In the genomic region with DNA sequence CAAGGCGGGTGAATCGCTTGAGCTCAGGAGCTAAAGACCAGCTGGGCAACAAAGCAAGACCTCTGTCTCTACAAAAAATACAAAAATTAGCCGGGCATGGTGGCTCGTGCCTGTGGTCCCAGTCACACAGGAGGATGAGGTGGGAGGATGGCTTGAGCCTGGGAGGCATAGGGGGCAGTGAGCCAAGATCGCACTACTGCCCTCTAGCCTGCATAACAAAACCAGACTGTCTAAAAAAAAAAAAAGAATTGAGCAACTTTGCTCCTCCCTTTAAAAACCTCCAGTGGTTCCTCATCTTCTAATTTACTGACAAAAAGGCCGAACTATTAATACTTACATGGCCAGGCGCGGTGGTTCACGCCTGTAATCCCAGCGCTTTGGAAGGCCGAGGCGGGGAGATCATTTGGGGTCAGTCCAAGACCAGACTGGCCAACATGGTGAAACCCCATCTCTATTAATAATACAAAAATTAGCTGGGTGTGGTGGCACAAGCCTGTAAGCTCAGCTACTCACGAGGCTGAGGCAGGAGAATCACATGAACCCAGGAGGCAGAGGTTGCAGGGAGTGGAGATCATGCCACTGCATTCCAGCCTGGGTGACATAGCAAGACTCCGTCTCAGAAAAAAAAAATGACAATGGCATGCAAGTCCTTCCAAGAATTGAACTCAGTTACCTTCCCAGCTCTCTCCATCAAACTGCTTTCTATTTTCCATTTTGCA, we compare ENCODE assay signal across 9 cellular contexts. TPM values are rescaled to one million over a fixed set of nuclear protein-coding genes. Genes with fewer than 3 reads are reported as not detected.
A peak's percentile ranks its signal among the peaks of the same experiment; 100 is the strongest.
DNase-seq lines count a peak whose midpoint lies in the region; ATAC-seq, FAIRE-seq and TF ChIP-seq lines count a peak whose summit lies in the region.
"Had no signal": no experiment of that assay in that cellular context is flagged by ENCODE, and none has a peak within 500 bp of the region (broad histone marks: within the 10 kb centered on the region; RNA-seq: fewer than 3 reads in every experiment).

No MANE protein-coding gene starts in this region.

- H3K27me3 ChIP-seq in HepG2 (ENCODE audit: control insufficient read depth in 1 of 2, insufficient read depth in 2 of 2, low read length in 2 of 2), result no peaks in the 10 kb centered on the region; a peak in 1 of 5 replicates

- in situ Hi-C loops in HepG2 (cut with HindIII; ENCODE audit: extremely low pct_ligation_motif_present, low pct_unique_long_range_greater_than_20kb), result no loop called here

- TF ChIP-seq CTCF in MCF 10A (IDR thresholded peaks at IDR 0.05; ENCODE audit: unreplicated experiment) (peak; percentile 74), HepG2 (CRISPR knock-in tag; IDR thresholded peaks at IDR 0.05) (peak; percentile 55)

- H3K4me3 ChIP-seq in HepG2 (replicated peaks in 1 of 3; ENCODE audit: insufficient read depth in 1 of 3, low read depth in 2 of 3, low read length in 3 of 3), result no peak overlapping the region

- no peak overlapping the region for H3K27ac ChIP-seq in HepG2 (ENCODE audit: extremely low read length, insufficient read depth, low read length)

- intact Hi-C loops in MCF 10A (cut with micrococcal nuclease), result no loop called here
- intact Hi-C loops in HepG2 (cut with micrococcal nuclease; ENCODE audit: unreplicated experiment), result no loop called here
- intact Hi-C loops in activated CD4-positive, alpha-beta T cell treated with anti-CD3 and anti-CD28 coated beads for 36 hours (cut with DNase I, micrococcal nuclease), result loop anchor here in 1 of 2 experiments (10.0 kb wide), 1 partner anchor 563 kb away; no protein-coding TSS in a partner anchor

- peaks cover 7 to 19% of the 10 kb centered on the region in 2 experiments for H3K36me3 ChIP-seq in HepG2 (replicated peaks in 1 of 2; ENCODE audit: control insufficient read depth in 1 of 2, insufficient read depth in 2 of 2, low read length in 2 of 2)

- H3K9ac ChIP-seq in HepG2 (ENCODE audit: insufficient read depth, low read depth, low read length), result no peak overlapping the region

- POLR2A ChIA-PET in MCF 10A (lab: Yijun Ruan, JAX) (interaction anchor here (0.6 to 7.0 kb wide), 16 partner anchors 9 to 759 kb away, joined by 3 to 67 read pairs (median 3); a partner anchor contains a TSS), HepG2 (lab: Yijun Ruan, JAX) (no interaction called here)
- POLR2A ChIA-PET in activated CD4-positive, alpha-beta T cell treated with anti-CD3 and anti-CD28 coated beads for 36 hours (lab: Charles Lee), result interaction anchor here (0.6 kb wide), 1 partner anchor 99 kb away, joined by 7 read pairs; no protein-coding TSS in a partner anchor
- POLR2A ChIA-PET in activated CD4-positive, alpha-beta T cell treated with anti-CD3 and anti-CD28 coated beads, Interleukin-2, amount 10 ng/mL, durations not matched to agents 7 days and 5 days (lab: Charles Lee), result interaction anchor here (0.7 kb wide), 1 partner anchor 15 kb away, joined by 3 read pairs; no protein-coding TSS in a partner anchor

- H3K9me3 Mint-ChIP-seq in MCF 10A (ENCODE audit: unreplicated experiment), result no peaks in the 10 kb centered on the region
- H3K9me3 Mint-ChIP-seq in activated CD4-positive, alpha-beta T cell treated with anti-CD3 and anti-CD28 coated beads for 36 hours (ENCODE audit: low read depth), result no peaks in the 10 kb centered on the region
- H3K9me3 Mint-ChIP-seq in activated CD4-positive, alpha-beta T cell treated with anti-CD3 and anti-CD28 coated beads, Interleukin-2, amount 10 ng/mL, durations not matched to agents 7 days and 5 days, result peaks cover 2% of the 10 kb centered on the region

- H3K4me1 ChIP-seq in HepG2 (ENCODE audit: insufficient read depth, low read length), result peaks cover 44% of the 10 kb centered on the region

- no peak for TF ChIP-seq RAD21 in HepG2 (CRISPR knock-in tag; IDR thresholded peaks at IDR 0.05)

- H3K4me2 ChIP-seq in HepG2 (ENCODE audit: low read depth, low read length), result peak overlapping the region; percentile 42

- peak overlapping the region; percentile 55 for H3K27ac Mint-ChIP-seq in MCF 10A (ENCODE audit: low read depth, unreplicated experiment)
- H3K27ac Mint-ChIP-seq in activated CD4-positive, alpha-beta T cell treated with anti-CD3 and anti-CD28 coated beads for 36 hours, result no peak overlapping the region
- no peak overlapping the region for H3K27ac Mint-ChIP-seq in activated CD4-positive, alpha-beta T cell treated with anti-CD3 and anti-CD28 coated beads, Interleukin-2, amount 10 ng/mL, durations not matched to agents 7 days and 5 days

- no peak overlapping the region for H2AFZ ChIP-seq in HepG2 (ENCODE audit: low read length)

- no peaks in the 10 kb centered on the region for H3K9me3 ChIP-seq in HepG2 (ENCODE audit: low read length)

- no TSS peak for BruUV-seq in MCF 10A (replicated peaks; lab: Mats Ljungman, UMichigan)
- BruUV-seq in HepG2 (replicated peaks; lab: Mats Ljungman, UMichigan), result no TSS peak

- no peak for TF ChIP-seq EP300 in HepG2 (IDR thresholded peaks at IDR 0.05; ENCODE audit: low read depth in 2 of 2, low read length in 2 of 2)
- no peak for TF ChIP-seq EP300 in HepG2 (CRISPR knock-in tag; IDR thresholded peaks at IDR 0.05; ENCODE audit: borderline replicate concordance)

- no peak for TF ChIP-seq POLR2A in HepG2 (IDR thresholded peaks at IDR 0.05; ENCODE audit: insufficient read depth in 1 of 2, low read depth in 2 of 2, low read length in 2 of 2)

- CTCF ChIA-PET in MCF 10A (lab: Yijun Ruan, JAX), result interaction anchor here (0.6 to 10.0 kb wide), 43 partner anchors 8 to 1817 kb away, joined by 3 to 153 read pairs (median 4); a partner anchor contains a TSS
- CTCF ChIA-PET in HepG2 (lab: Yijun Ruan, JAX; ENCODE audit: low intra/inter-chr PET ratio, low total read pairs), result interaction anchor here (0.7 to 1.5 kb wide), 3 partner anchors 15 to 190 kb away, joined by 3 to 4 read pairs (median 3); no protein-coding TSS in a partner anchor
- CTCF ChIA-PET in activated CD4-positive, alpha-beta T cell treated with anti-CD3 and anti-CD28 coated beads for 36 hours (lab: Charles Lee), result interaction anchor here (0.6 to 1.1 kb wide), 4 partner anchors 9 to 57 kb away, joined by 4 to 5 read pairs (median 4); no protein-coding TSS in a partner anchor
- CTCF ChIA-PET in activated CD4-positive, alpha-beta T cell treated with anti-CD3 and anti-CD28 coated beads, Interleukin-2, amount 10 ng/mL, durations not matched to agents 7 days and 5 days (lab: Charles Lee), result interaction anchor here (0.7 to 1.6 kb wide), 4 partner anchors 12 to 58 kb away, joined by 3 to 9 read pairs (median 3); no protein-coding TSS in a partner anchor

- peaks cover 55% of the 10 kb centered on the region for H3K4me1 Mint-ChIP-seq in MCF 10A (ENCODE audit: insufficient read depth, unreplicated experiment)
- H3K4me1 Mint-ChIP-seq in activated CD4-positive, alpha-beta T cell treated with anti-CD3 and anti-CD28 coated beads for 36 hours, result peaks cover 59% of the 10 kb centered on the region
- H3K4me1 Mint-ChIP-seq in activated CD4-positive, alpha-beta T cell treated with anti-CD3 and anti-CD28 coated beads, Interleukin-2, amount 10 ng/mL, durations not matched to agents 7 days and 5 days, result peaks cover 44% of the 10 kb centered on the region

- H3K36me3 Mint-ChIP-seq in MCF 10A (ENCODE audit: insufficient read depth, unreplicated experiment), result peaks cover 26% of the 10 kb centered on the region
- peaks cover 26% of the 10 kb centered on the region for H3K36me3 Mint-ChIP-seq in activated CD4-positive, alpha-beta T cell treated with anti-CD3 and anti-CD28 coated beads for 36 hours (ENCODE audit: low read depth)
- H3K36me3 Mint-ChIP-seq in activated CD4-positive, alpha-beta T cell treated with anti-CD3 and anti-CD28 coated beads, Interleukin-2, amount 10 ng/mL, durations not matched to agents 7 days and 5 days (ENCODE audit: low read depth), result peaks cover 31% of the 10 kb centered on the region

- peak; percentile 50 for DNase-seq in GM03348 (ENCODE audit: low spot score)
- peak; percentile 39 for DNase-seq in NCI-H2227 (lab: John Stamatoyannopoulos, UW; ENCODE audit: unreplicated experiment)
- DNase-seq in MCF 10A (ENCODE audit: unreplicated experiment), result peak; percentile 91
- peak; percentile 37 for DNase-seq in HepG2 (ENCODE audit: low spot score)
- DNase-seq in activated CD4-positive, alpha-beta T cell treated with anti-CD3 and anti-CD28 coated beads for 36 hours, result no peak
- DNase-seq in activated CD4-positive, alpha-beta T cell treated with anti-CD3 and anti-CD28 coated beads, Interleukin-2, amount 10 ng/mL, durations not matched to agents 7 days and 5 days, result no peak

- ATAC-seq in HepG2 (peak; percentile 30; the same call in 2 of the 3 replicates), HG03095 (IDR thresholded peaks at IDR 0.05; ENCODE audit: unreplicated experiment) (no peak), GM21528 (IDR thresholded peaks at IDR 0.05; ENCODE audit: low FRiP score, unreplicated experiment) (no peak)
- no peak for ATAC-seq in activated CD4-positive, alpha-beta T cell treated with anti-CD3 and anti-CD28 coated beads for 36 hours

- peaks cover 87% of the 10 kb centered on the region for H3K79me2 ChIP-seq in HepG2 (ENCODE audit: insufficient read depth, low read length)

- 73% methylated on average over 14 of the region's 14 CpGs for WGBS in HepG2 (ENCODE audit: low lambda C conversion rate)

- H4K20me1 ChIP-seq in HepG2 (ENCODE audit: insufficient read depth, low read length), result peaks cover 52% of the 10 kb centered on the region

- H3K4me3 Mint-ChIP-seq in MCF 10A (ENCODE audit: unreplicated experiment), result peak overlapping the region; percentile 9
- H3K4me3 Mint-ChIP-seq in activated CD4-positive, alpha-beta T cell treated with anti-CD3 and anti-CD28 coated beads for 36 hours, result no peak overlapping the region
- H3K4me3 Mint-ChIP-seq in activated CD4-positive, alpha-beta T cell treated with anti-CD3 and anti-CD28 coated beads, Interleukin-2, amount 10 ng/mL, durations not matched to agents 7 days and 5 days, result no peak overlapping the region

- no peaks in the 10 kb centered on the region for H3K27me3 Mint-ChIP-seq in MCF 10A (ENCODE audit: insufficient read depth, unreplicated experiment)
- H3K27me3 Mint-ChIP-seq in activated CD4-positive, alpha-beta T cell treated with anti-CD3 and anti-CD28 coated beads for 36 hours, result no peaks in the 10 kb centered on the region
- H3K27me3 Mint-ChIP-seq in activated CD4-positive, alpha-beta T cell treated with anti-CD3 and anti-CD28 coated beads, Interleukin-2, amount 10 ng/mL, durations not matched to agents 7 days and 5 days, result no peaks in the 10 kb centered on the region

- no peak for FAIRE-seq in HepG2 (lab: Jason Lieb, UNC)

RNA-seq across cellular contexts. Expression of a gene that starts 4.4 kb away (rescaled TPM):
- total RNA-seq in MCF 10A (2022) (93.9 and 122 TPM in 2 replicates), HepG2 (2016; rRNA removed; fragmentation: Illumina TruSeq; extraction: Trizol) (39.3 and 59.0 TPM in 2 replicates)
- total RNA-seq in HepG2 (2016; cell fraction: cytosol; rRNA removed; fragmentation: Illumina TruSeq; extraction: Trizol; ENCODE audit: low read depth), result 2.3 and 3.6 TPM in 2 replicates
- 39.7 and 56.7 TPM in 2 replicates for total RNA-seq in HepG2 (2016; cell fraction: insoluble cytoplasmic fraction; rRNA removed; fragmentation: Illumina TruSeq; extraction: Trizol)
- 10.1 and 13.7 TPM in 2 replicates for total RNA-seq in HepG2 (2016; cell fraction: membrane; rRNA removed; fragmentation: Illumina TruSeq; extraction: Trizol)
- 22.6 and 23.2 TPM in 2 replicates for total RNA-seq in HepG2 (2016; cell fraction: nucleus; rRNA removed; fragmentation: Illumina TruSeq; extraction: Trizol)
- polyA plus RNA-seq in HepG2 (2011; rRNA removed), result 19.4 and 24.3 TPM in 2 replicates
- polyA plus RNA-seq in HepG2 (2011; cell fraction: cytosol; rRNA removed), result 12.3 and 17.8 TPM in 2 replicates
- polyA plus RNA-seq in HepG2 (2011; cell fraction: nucleus; rRNA removed), result 8.4 and 8.6 TPM in 2 replicates
- 17.3 and 26.9 TPM in 2 replicates for polyA plus RNA-seq in HepG2 (2012)
- polyA plus RNA-seq in HepG2 (2016; cell fraction: cytosol; fragmentation: Illumina TruSeq; extraction: Trizol; ENCODE audit: low read depth), result 1.1 and 1.2 TPM in 2 replicates
- 54.1 and 54.3 TPM in 2 replicates for polyA plus RNA-seq in HepG2 (2016; cell fraction: insoluble cytoplasmic fraction; fragmentation: Illumina TruSeq; extraction: Trizol; ENCODE audit: low read depth)
- polyA plus RNA-seq in HepG2 (2016; cell fraction: membrane; fragmentation: Illumina TruSeq; extraction: Trizol; ENCODE audit: low read depth), result 4.5 and 5.6 TPM in 2 replicates
- polyA plus RNA-seq in HepG2 (2016; cell fraction: nucleus; fragmentation: Illumina TruSeq; extraction: Trizol; ENCODE audit: insufficient read depth, low read depth), result 27.5 and 28.4 TPM in 2 replicates
- polyA minus RNA-seq in HepG2 (2011; rRNA and poly(A)+ RNA removed; ENCODE audit: low replicate concordance), result 11.0 and 11.5 TPM in 2 replicates
- 28.0 and 28.4 TPM in 2 replicates for polyA minus RNA-seq in HepG2 (2011; cell fraction: cytosol; rRNA and poly(A)+ RNA removed)
- 17.9 and 19.4 TPM in 2 replicates for polyA minus RNA-seq in HepG2 (2011; cell fraction: nucleus; rRNA and poly(A)+ RNA removed)
- total RNA-seq in activated CD4-positive, alpha-beta T cell treated with anti-CD3 and anti-CD28 coated beads for 36 hours, result 10 to 100 TPM; 17.0 to 20.2 TPM
- 10 to 100 TPM; 19.0 to 19.8 TPM for total RNA-seq in activated CD4-positive, alpha-beta T cell treated with anti-CD3 and anti-CD28 coated beads, Interleukin-2, amount 10 ng/mL, durations not matched to agents 7 days and 5 days

RNA-seq across cellular contexts. Expression of a gene that starts 41.3 kb away (rescaled TPM):
- total RNA-seq in MCF 10A (2022) (not detected in 2 replicates), HepG2 (2016; rRNA removed; fragmentation: Illumina TruSeq; extraction: Trizol) (7.6 and 8.6 TPM in 2 replicates)
- 2.6 and 2.8 TPM in 2 replicates for total RNA-seq in HepG2 (2016; cell fraction: cytosol; rRNA removed; fragmentation: Illumina TruSeq; extraction: Trizol; ENCODE audit: low read depth)
- 8.2 and 9.4 TPM in 2 replicates for total RNA-seq in HepG2 (2016; cell fraction: insoluble cytoplasmic fraction; rRNA removed; fragmentation: Illumina TruSeq; extraction: Trizol)
- 9.0 and 9.1 TPM in 2 replicates for total RNA-seq in HepG2 (2016; cell fraction: membrane; rRNA removed; fragmentation: Illumina TruSeq; extraction: Trizol)
- total RNA-seq in HepG2 (2016; cell fraction: nucleus; rRNA removed; fragmentation: Illumina TruSeq; extraction: Trizol), result 3.9 and 5.5 TPM in 2 replicates
- polyA plus RNA-seq in HepG2 (2011; rRNA removed), result 12.5 and 18.5 TPM in 2 replicates
- polyA plus RNA-seq in HepG2 (2011; cell fraction: cytosol; rRNA removed), result 13.8 and 17.1 TPM in 2 replicates
- 2.2 and 4.1 TPM in 2 replicates for polyA plus RNA-seq in HepG2 (2011; cell fraction: nucleus; rRNA removed)
- 5.2 and 28.7 TPM in 2 replicates for polyA plus RNA-seq in HepG2 (2012)
- 8.5 and 8.8 TPM in 2 replicates for polyA plus RNA-seq in HepG2 (2016; cell fraction: cytosol; fragmentation: Illumina TruSeq; extraction: Trizol; ENCODE audit: low read depth)
- polyA plus RNA-seq in HepG2 (2016; cell fraction: insoluble cytoplasmic fraction; fragmentation: Illumina TruSeq; extraction: Trizol; ENCODE audit: low read depth), result 33.2 and 42.8 TPM in 2 replicates
- polyA plus RNA-seq in HepG2 (2016; cell fraction: membrane; fragmentation: Illumina TruSeq; extraction: Trizol; ENCODE audit: low read depth), result 21.0 and 21.4 TPM in 2 replicates
- polyA plus RNA-seq in HepG2 (2016; cell fraction: nucleus; fragmentation: Illumina TruSeq; extraction: Trizol; ENCODE audit: insufficient read depth, low read depth), result 17.4 and 21.8 TPM in 2 replicates
- polyA minus RNA-seq in HepG2 (2011; rRNA and poly(A)+ RNA removed; ENCODE audit: low replicate concordance), result 29.1 TPM in 1 of 2 replicates, not detected in the other
- 8.1 and 8.9 TPM in 2 replicates for polyA minus RNA-seq in HepG2 (2011; cell fraction: cytosol; rRNA and poly(A)+ RNA removed)
- polyA minus RNA-seq in HepG2 (2011; cell fraction: nucleus; rRNA and poly(A)+ RNA removed), result 4.1 and 5.3 TPM in 2 replicates
- not detected for total RNA-seq in activated CD4-positive, alpha-beta T cell treated with anti-CD3 and anti-CD28 coated beads for 36 hours
- not detected for total RNA-seq in activated CD4-positive, alpha-beta T cell treated with anti-CD3 and anti-CD28 coated beads, Interleukin-2, amount 10 ng/mL, durations not matched to agents 7 days and 5 days
- total RNA-seq: T-helper 2 cell treated with Interferon-gamma antibody and Interleukin-4, amounts not matched to agents 100 ng/mL and 5 ng/mL, for 36 hours had no signal

Comparison
In these comparisons a context has a peak if more than half of its experiments do, and no peak if none do; other contexts are left out.
1. DNase-seq: peak in GM03348 (single experiment), NCI-H2227 (single experiment), MCF 10A (single experiment) and HepG2 (single experiment); none in activated CD4-positive, alpha-beta T cell treated with anti-CD3 and anti-CD28 coated beads for 36 hours (single experiment) and activated CD4-positive, alpha-beta T cell treated with anti-CD3 and anti-CD28 coated beads, Interleukin-2, amount 10 ng/mL, durations not matched to agents 7 days and 5 days (single experiment).